ENCODE assay signal across 13 cellular contexts in the genomic region with DNA sequence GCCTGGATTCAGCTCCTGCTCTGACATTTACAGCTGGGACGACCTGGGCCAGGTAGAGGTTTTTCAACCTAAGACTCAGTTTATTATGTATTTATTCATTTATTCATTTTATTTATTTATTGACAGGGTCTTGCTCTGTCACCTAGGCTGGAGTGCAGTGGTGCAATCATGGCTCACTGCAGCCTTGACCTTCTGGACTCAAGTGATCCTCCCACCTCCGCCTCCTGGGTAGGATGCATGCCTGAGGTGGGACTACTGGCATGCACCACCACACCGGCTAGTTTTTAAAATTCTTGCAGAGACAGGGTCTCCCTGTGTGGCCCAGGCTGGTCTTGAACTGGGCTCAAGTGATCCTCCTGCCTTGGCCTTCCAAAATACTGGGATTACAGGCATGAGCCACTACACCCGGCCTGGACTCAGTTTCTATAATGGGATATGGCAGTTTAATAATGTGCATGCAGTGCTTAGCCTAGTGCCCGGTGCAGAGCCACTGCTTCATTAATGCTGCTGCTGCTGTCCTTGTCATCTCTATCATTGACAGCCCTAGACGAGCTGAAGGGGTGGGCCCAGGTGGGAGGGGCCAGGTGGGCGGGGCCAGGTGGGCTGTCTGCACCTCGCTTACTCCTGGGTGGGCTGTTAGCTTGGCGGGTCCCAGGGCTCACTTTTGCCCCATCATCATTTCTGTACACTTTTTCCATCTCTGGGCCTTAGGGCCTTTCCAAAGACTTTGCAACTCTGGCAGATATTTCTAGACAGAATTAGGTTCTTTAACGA.
DNase-seq lines count a peak whose midpoint lies in the region; ATAC-seq and TF ChIP-seq lines count a peak whose summit lies in the region.
"Had no signal": no experiment of that assay in that cellular context is flagged by ENCODE, and none has a peak within 500 bp of the region (broad histone marks: within the 10 kb centered on the region; RNA-seq: fewer than 3 reads in every experiment).

No MANE protein-coding gene starts in this region.

- H3K9me3 ChIP-seq in Karpas-422 (ENCODE audit: low read length) (no peaks in the 10 kb centered on the region), endodermal cell (ENCODE audit: control insufficient read depth, low read length) (no peaks in the 10 kb centered on the region)
- H3K9me3 ChIP-seq: BE2C, Caco-2 had no signal

- H3K4me2 ChIP-seq in Karpas-422 (ENCODE audit: low read depth, low read length, poor library complexity, severe bottlenecking): no peak overlapping the region

- no peak overlapping the region for H2AFZ ChIP-seq in Karpas-422 (ENCODE audit: low read length)

- TF ChIP-seq CTCF in endodermal cell (conservative IDR thresholded peaks at IDR 0.05) (no peak), lower leg skin (IDR thresholded peaks at IDR 0.05) (no peak), GM20000 (IDR thresholded peaks at IDR 0.05; ENCODE audit: extremely low read depth, missing control alignments) (no peak)

- intact Hi-C loops in lower leg skin (cut with DNase I; ENCODE audit: low total_unique reads): no loop called here

- no peaks in the 10 kb centered on the region for H3K9me2 ChIP-seq in Karpas-422 (replicated peaks; ENCODE audit: insufficient read depth, low read length)

- no peak overlapping the region for H3K4me3 Mint-ChIP-seq in endodermal cell
- H3K4me3 Mint-ChIP-seq: CD4-positive, CD25-positive, alpha-beta regulatory T cell had no signal

- H3K27ac Mint-ChIP-seq in endodermal cell: no peak overlapping the region

- ATAC-seq in HG02973 (IDR thresholded peaks at IDR 0.05; ENCODE audit: unreplicated experiment): no peak

- DNase-seq in H7 (peak; percentile 87), Karpas-422 (peak; percentile 73), endodermal cell (peak; percentile 73), lower leg skin (ENCODE audit: low spot score in 2 of 2) (no peak), GM20000 (ENCODE audit: low spot score) (no peak)
- DNase-seq in activated naive CD4-positive, alpha-beta T cell treated with Interleukin-2 at 50 U/mL for 16 hours: no peak
- DNase-seq: ACHN; BE2C; C1 segment of cervical spinal cord; Caco-2; CD4-positive, CD25-positive, alpha-beta regulatory T cell; HCEC 1CT had no signal

- TF ChIP-seq POLR2A in lower leg skin (IDR thresholded peaks at IDR 0.05): no peak

- 86% methylated on average over 4 to 10 of the region's 10 CpGs for WGBS in endodermal cell (ENCODE audit: insufficient coverage in 1 of 2, insufficient read length in 1 of 2), 2 experiments
- 86 to 88% methylated on average over 10 of the region's 10 CpGs for WGBS in lower leg skin, 2 donors

- no peaks in the 10 kb centered on the region for H3K4me1 Mint-ChIP-seq in endodermal cell

- H3K9me3 Mint-ChIP-seq in endodermal cell: no peaks in the 10 kb centered on the region
- H3K9me3 Mint-ChIP-seq: CD4-positive, CD25-positive, alpha-beta regulatory T cell had no signal

- H3K27me3 Mint-ChIP-seq in endodermal cell (ENCODE audit: insufficient read depth): no peaks in the 10 kb centered on the region
- H3K27me3 Mint-ChIP-seq: CD4-positive, CD25-positive, alpha-beta regulatory T cell had no signal

- peaks cover 58% of the 10 kb centered on the region for H4K20me1 ChIP-seq in Karpas-422 (ENCODE audit: insufficient read depth, low read depth, low read length)

- H3K36me3 Mint-ChIP-seq in endodermal cell (ENCODE audit: low read depth): no peaks in the 10 kb centered on the region
- H3K36me3 Mint-ChIP-seq: CD4-positive, CD25-positive, alpha-beta regulatory T cell had no signal

- peaks cover 35% of the 10 kb centered on the region for H3K4me1 ChIP-seq in Karpas-422 (ENCODE audit: low read length)
- H3K4me1 ChIP-seq in endodermal cell (ENCODE audit: control insufficient read depth, insufficient read depth, low read length): no peaks in the 10 kb centered on the region
- H3K4me1 ChIP-seq: BE2C, Caco-2 had no signal

- no peak overlapping the region for H3K4me3 ChIP-seq in H7 (ENCODE audit: insufficient read depth, low read depth, low read length)
- no peak overlapping the region for H3K4me3 ChIP-seq in Karpas-422 (ENCODE audit: low read length)
- no peak overlapping the region for H3K4me3 ChIP-seq in endodermal cell (ENCODE audit: low read length)
- no peak overlapping the region for H3K4me3 ChIP-seq in lower leg skin (ENCODE audit: low read depth, poor library complexity, severe bottlenecking)

- H3K36me3 ChIP-seq in H7 (replicated peaks; ENCODE audit: control insufficient read depth, insufficient read depth, low read length) (no peaks in the 10 kb centered on the region), Karpas-422 (ENCODE audit: insufficient read depth, low read length) (peaks cover 61% of the 10 kb centered on the region), endodermal cell (ENCODE audit: control insufficient read depth, insufficient read depth, low read length) (no peaks in the 10 kb centered on the region)
- H3K36me3 ChIP-seq: BE2C had no signal

- no peak overlapping the region for H3K9ac ChIP-seq in Karpas-422 (ENCODE audit: low read length)
- no peak overlapping the region for H3K9ac ChIP-seq in endodermal cell (ENCODE audit: extremely low read depth, low read length, poor library complexity, severe bottlenecking)

- peaks cover 97% of the 10 kb centered on the region for H3K79me2 ChIP-seq in Karpas-422 (ENCODE audit: low read length)

- H3K27me3 ChIP-seq in H7 (ENCODE audit: control insufficient read depth, insufficient read depth, low read length): no peaks in the 10 kb centered on the region
- H3K27me3 ChIP-seq in Karpas-422 (ENCODE audit: low read length): no peaks in the 10 kb centered on the region
- no peaks in the 10 kb centered on the region for H3K27me3 ChIP-seq in endodermal cell (ENCODE audit: control insufficient read depth, insufficient read depth, low read length, poor library complexity, severe bottlenecking)
- H3K27me3 ChIP-seq: BE2C had no signal

- H3K27ac ChIP-seq in Karpas-422 (ENCODE audit: low read length) (no peak overlapping the region), endodermal cell (ENCODE audit: low read depth, low read length) (no peak overlapping the region)

Comparison
In these comparisons a context has a peak if more than half of its experiments do, and no peak if none do; other contexts are left out.
1. DNase-seq: peak in H7 (single experiment), Karpas-422 (single experiment) and endodermal cell (single experiment); none in lower leg skin (0 of 2), GM20000 (single experiment) and activated naive CD4-positive, alpha-beta T cell treated with Interleukin-2 at 50 U/mL for 16 hours (single experiment).